ENCODE assay signal across 19 cellular contexts in genomic region chr22:22506736-22507135, GRCh38. TPM values are rescaled to one million over a fixed set of nuclear protein-coding genes. Genes with fewer than 3 reads are reported as not detected.
DNase-seq lines count a peak whose midpoint lies in the region; ATAC-seq, FAIRE-seq and TF ChIP-seq lines count a peak whose summit lies in the region.
"Had no signal": no experiment of that assay in that cellular context is flagged by ENCODE, and none has a peak within 500 bp of the region (broad histone marks: within the 10 kb centered on the region; RNA-seq: fewer than 3 reads in every experiment).

No MANE protein-coding gene starts in this region.

- no peak for FAIRE-seq in HepG2 (lab: Jason Lieb, UNC)
- FAIRE-seq: A204.1 had no signal

- no peak for DNase-seq in HepG2 (ENCODE audit: low spot score)
- no peak for DNase-seq in right lobe of liver
- DNase-seq in activated T-helper 1 cell treated with anti-CD3 and anti-CD28 coated beads, Interleukin-12 subunit alpha, Interleukin-12 subunit beta, Interleukin-2, Interleukin-4 antibody, amounts not matched to agents 30 ng/mL and 10 ng/mL and 1 ng/mL, durations not matched to agents 14 hours and 24 hours and 36 hours (ENCODE audit: low spot score) = no peak
- DNase-seq in NCI-H146 (lab: John Stamatoyannopoulos, UW) = no peak
- no peak for DNase-seq in NCI-H2196 (lab: John Stamatoyannopoulos, UW; ENCODE audit: unreplicated experiment)
- DNase-seq in gastrocnemius medialis = no peak
- DNase-seq in DMS79 treated with DMSO at 0.1 percent for 48 hours (lab: John Stamatoyannopoulos, UW) = no peak
- DNase-seq: BE2C; Calu3; CD4-positive, CD25-positive, alpha-beta regulatory T cell; DMS53; H7; NCI-H1417 treated with DMSO at 0.1 percent for 48 hours; NCI-H2029; NCI-H526 had no signal

- TF ChIP-seq EP300 in HepG2 (IDR thresholded peaks at IDR 0.05; ENCODE audit: low read depth in 2 of 2, low read length in 2 of 2) (no peak), HepG2 (CRISPR knock-in tag; IDR thresholded peaks at IDR 0.05; ENCODE audit: borderline replicate concordance) (no peak)

- ATAC-seq in HepG2 (no peak), right lobe of liver (no peak), gastrocnemius medialis (no peak)

- no peaks in the 10 kb centered on the region for H3K27me3 Mint-ChIP-seq in activated T-helper 1 cell treated with anti-CD3 and anti-CD28 coated beads, Interleukin-12 subunit alpha, Interleukin-12 subunit beta, Interleukin-2, Interleukin-4 antibody, amounts not matched to agents 30 ng/mL and 10 ng/mL and 1 ng/mL, durations not matched to agents 14 hours and 24 hours and 36 hours (ENCODE audit: insufficient read depth)
- H3K27me3 Mint-ChIP-seq in nephron (ENCODE audit: low read depth) = peaks cover 4% of the 10 kb centered on the region
- H3K27me3 Mint-ChIP-seq: CD4-positive, CD25-positive, alpha-beta regulatory T cell had no signal

- CTCF ChIA-PET in HepG2 (lab: Yijun Ruan, JAX; ENCODE audit: low intra/inter-chr PET ratio, low total read pairs) = no interaction called here

- peaks cover 8% of the 10 kb centered on the region for H3K79me2 ChIP-seq in HepG2 (ENCODE audit: insufficient read depth, low read length)

- H3K4me3 Mint-ChIP-seq in activated T-helper 1 cell treated with anti-CD3 and anti-CD28 coated beads, Interleukin-12 subunit alpha, Interleukin-12 subunit beta, Interleukin-2, Interleukin-4 antibody, amounts not matched to agents 30 ng/mL and 10 ng/mL and 1 ng/mL, durations not matched to agents 14 hours and 24 hours and 36 hours = peak overlapping the region; percentile 78
- peak overlapping the region; percentile 89 to 93 (median 93) for H3K4me3 Mint-ChIP-seq in nephron

- H3K9me3 ChIP-seq in HepG2 (ENCODE audit: low read length) (peaks cover 6% of the 10 kb centered on the region; the same call in 1 of the 2 replicates), right lobe of liver (no peaks in the 10 kb centered on the region), gastrocnemius medialis (no peaks in the 10 kb centered on the region)
- H3K9me3 ChIP-seq: BE2C had no signal

- no peaks in the 10 kb centered on the region for H4K20me1 ChIP-seq in HepG2 (ENCODE audit: insufficient read depth, low read length)

- in situ Hi-C loops in HepG2 (cut with HindIII; ENCODE audit: extremely low pct_ligation_motif_present, low pct_unique_long_range_greater_than_20kb) = no loop called here
- in situ Hi-C loops in gastrocnemius medialis (cut with MboI; ENCODE audit: low sequenced_read_pairs in 4 of 4) = no loop called here

- peaks cover 0 to 27% of the 10 kb centered on the region in 2 experiments; a peak in 3 of 5 replicates for H3K36me3 ChIP-seq in HepG2 (replicated peaks in 1 of 2; ENCODE audit: control insufficient read depth in 1 of 2, insufficient read depth in 2 of 2, low read length in 2 of 2)
- H3K36me3 ChIP-seq in right lobe of liver = no peaks in the 10 kb centered on the region
- H3K36me3 ChIP-seq in gastrocnemius medialis = no peaks in the 10 kb centered on the region
- H3K36me3 ChIP-seq: BE2C had no signal

- TF ChIP-seq CTCF in HepG2 (CRISPR knock-in tag; IDR thresholded peaks at IDR 0.05) = no peak
- no peak for TF ChIP-seq CTCF in right lobe of liver (IDR thresholded peaks at IDR 0.05)
- no peak for TF ChIP-seq CTCF in nephron (IDR thresholded peaks at IDR 0.05; ENCODE audit: unreplicated experiment in 3 of 3)
- TF ChIP-seq CTCF in gastrocnemius medialis (IDR thresholded peaks at IDR 0.05 in 4 of 5, conservative IDR thresholded peaks at IDR 0.05 in 1 of 5) = no peak

- TF ChIP-seq RAD21 in HepG2 (CRISPR knock-in tag; IDR thresholded peaks at IDR 0.05) = no peak

- H3K4me1 ChIP-seq in HepG2 (ENCODE audit: insufficient read depth, low read length) (peaks cover 16% of the 10 kb centered on the region), right lobe of liver (no peaks in the 10 kb centered on the region), gastrocnemius medialis (no peaks in the 10 kb centered on the region)

- H3K9me3 Mint-ChIP-seq in activated T-helper 1 cell treated with anti-CD3 and anti-CD28 coated beads, Interleukin-12 subunit alpha, Interleukin-12 subunit beta, Interleukin-2, Interleukin-4 antibody, amounts not matched to agents 30 ng/mL and 10 ng/mL and 1 ng/mL, durations not matched to agents 14 hours and 24 hours and 36 hours = peaks cover 17% of the 10 kb centered on the region
- peaks cover 9% of the 10 kb centered on the region for H3K9me3 Mint-ChIP-seq in nephron

- intact Hi-C loops in HepG2 (cut with micrococcal nuclease; ENCODE audit: unreplicated experiment) = no loop called here
- intact Hi-C loops in right lobe of liver (cut with DNase I) = no loop called here
- intact Hi-C loops in activated T-helper 1 cell treated with anti-CD3 and anti-CD28 coated beads, Interleukin-12 subunit alpha, Interleukin-12 subunit beta, Interleukin-2, Interleukin-4 antibody, amounts not matched to agents 30 ng/mL and 10 ng/mL and 1 ng/mL, durations not matched to agents 14 hours and 24 hours and 36 hours (cut with micrococcal nuclease) = no loop called here
- intact Hi-C loops in gastrocnemius medialis (cut with DNase I; ENCODE audit: low total_unique reads) = no loop called here

- no peak overlapping the region for H3K27ac Mint-ChIP-seq in activated T-helper 1 cell treated with anti-CD3 and anti-CD28 coated beads, Interleukin-12 subunit alpha, Interleukin-12 subunit beta, Interleukin-2, Interleukin-4 antibody, amounts not matched to agents 30 ng/mL and 10 ng/mL and 1 ng/mL, durations not matched to agents 14 hours and 24 hours and 36 hours
- H3K27ac Mint-ChIP-seq in nephron = no peak overlapping the region
- H3K27ac Mint-ChIP-seq: CD4-positive, CD25-positive, alpha-beta regulatory T cell had no signal

- 0 out of 2 replicates have a peak overlapping the region, but pooled peaks have one; percentile 10 for H3K4me2 ChIP-seq in HepG2 (ENCODE audit: low read depth, low read length)

- H3K4me1 Mint-ChIP-seq in activated T-helper 1 cell treated with anti-CD3 and anti-CD28 coated beads, Interleukin-12 subunit alpha, Interleukin-12 subunit beta, Interleukin-2, Interleukin-4 antibody, amounts not matched to agents 30 ng/mL and 10 ng/mL and 1 ng/mL, durations not matched to agents 14 hours and 24 hours and 36 hours (ENCODE audit: low read depth) = peaks cover 9% of the 10 kb centered on the region
- H3K4me1 Mint-ChIP-seq in nephron = peaks cover 16% of the 10 kb centered on the region

- no TSS peak for BruUV-seq in HepG2 (replicated peaks; lab: Mats Ljungman, UMichigan)

- H3K4me3 ChIP-seq in HepG2 (replicated peaks in 1 of 3; ENCODE audit: insufficient read depth in 1 of 3, low read depth in 2 of 3, low read length in 3 of 3) (no peak overlapping the region), right lobe of liver (no peak overlapping the region), gastrocnemius medialis (no peak overlapping the region)

- WGBS in HepG2 (ENCODE audit: low lambda C conversion rate) = 100% methylated on average over 1 of the region's 1 CpG
- no CpG with 5 or more reads among the region's 1 CpG for WGBS in right lobe of liver (ENCODE audit: insufficient coverage, low coverage, low lambda C conversion rate, missing lambda C conversion rate)

- no peak for TF ChIP-seq POLR2A in HepG2 (IDR thresholded peaks at IDR 0.05; ENCODE audit: insufficient read depth in 1 of 2, low read depth in 2 of 2, low read length in 2 of 2)
- no peak for TF ChIP-seq POLR2A in right lobe of liver (IDR thresholded peaks at IDR 0.05)
- TF ChIP-seq POLR2A in gastrocnemius medialis (IDR thresholded peaks at IDR 0.05) = no peak

- no peak overlapping the region for H3K9ac ChIP-seq in HepG2 (ENCODE audit: insufficient read depth, low read depth, low read length)

- no peak overlapping the region for H3K27ac ChIP-seq in HepG2 (ENCODE audit: extremely low read length, insufficient read depth, low read length)
- H3K27ac ChIP-seq in right lobe of liver = no peak overlapping the region
- H3K27ac ChIP-seq in gastrocnemius medialis = no peak overlapping the region

- H2AFZ ChIP-seq in HepG2 (ENCODE audit: low read length) = no peak overlapping the region

- H3K27me3 ChIP-seq in HepG2 (ENCODE audit: control insufficient read depth in 1 of 2, insufficient read depth in 2 of 2, low read length in 2 of 2) = no peaks in the 10 kb centered on the region; a peak in 1 of 5 replicates
- H3K27me3 ChIP-seq in right lobe of liver = no peaks in the 10 kb centered on the region
- H3K27me3 ChIP-seq in gastrocnemius medialis = peaks cover 0 to 23% (median under 1%) of the 10 kb centered on the region in 3 donors
- H3K27me3 ChIP-seq: BE2C had no signal

- POLR2A ChIA-PET in HepG2 (lab: Yijun Ruan, JAX) = interaction anchor here (1.1 kb wide), 1 partner anchor 13 kb away, joined by 3 read pairs; the partner anchor contains the start of gene ZNF280A

- H3K36me3 Mint-ChIP-seq in activated T-helper 1 cell treated with anti-CD3 and anti-CD28 coated beads, Interleukin-12 subunit alpha, Interleukin-12 subunit beta, Interleukin-2, Interleukin-4 antibody, amounts not matched to agents 30 ng/mL and 10 ng/mL and 1 ng/mL, durations not matched to agents 14 hours and 24 hours and 36 hours (ENCODE audit: low read depth) = peaks cover 17% of the 10 kb centered on the region
- peaks cover 56% of the 10 kb centered on the region for H3K36me3 Mint-ChIP-seq in nephron (ENCODE audit: low read depth)

RNA-seq across cellular contexts. Expression of gene ZNF280B, which starts 1.8 kb away (rescaled TPM):
- 3.7 and 6.1 TPM in 2 replicates for total RNA-seq in HepG2 (2016; rRNA removed; fragmentation: Illumina TruSeq; extraction: Trizol)
- total RNA-seq in HepG2 (2016; cell fraction: cytosol; rRNA removed; fragmentation: Illumina TruSeq; extraction: Trizol; ENCODE audit: low read depth) = 0.62 and 0.91 TPM in 2 replicates
- 3.8 and 5.6 TPM in 2 replicates for total RNA-seq in HepG2 (2016; cell fraction: insoluble cytoplasmic fraction; rRNA removed; fragmentation: Illumina TruSeq; extraction: Trizol)
- 4.1 TPM in 2 replicates for total RNA-seq in HepG2 (2016; cell fraction: membrane; rRNA removed; fragmentation: Illumina TruSeq; extraction: Trizol)
- total RNA-seq in HepG2 (2016; cell fraction: nucleus; rRNA removed; fragmentation: Illumina TruSeq; extraction: Trizol) = 3.1 and 4.0 TPM in 2 replicates
- 3.3 and 3.9 TPM in 2 replicates for polyA plus RNA-seq in HepG2 (2011; rRNA removed)
- polyA plus RNA-seq in HepG2 (2011; cell fraction: cytosol; rRNA removed) = 1.7 and 2.9 TPM in 2 replicates
- 1.5 and 2.3 TPM in 2 replicates for polyA plus RNA-seq in HepG2 (2011; cell fraction: nucleus; rRNA removed)
- 1.9 and 2.0 TPM in 2 replicates for polyA plus RNA-seq in HepG2 (2012)
- polyA plus RNA-seq in HepG2 (2016; cell fraction: cytosol; fragmentation: Illumina TruSeq; extraction: Trizol; ENCODE audit: low read depth) = 0.16 and 0.28 TPM in 2 replicates
- polyA plus RNA-seq in HepG2 (2016; cell fraction: insoluble cytoplasmic fraction; fragmentation: Illumina TruSeq; extraction: Trizol; ENCODE audit: low read depth) = 4.7 TPM in 2 replicates
- polyA plus RNA-seq in HepG2 (2016; cell fraction: membrane; fragmentation: Illumina TruSeq; extraction: Trizol; ENCODE audit: low read depth) = 1.4 and 1.8 TPM in 2 replicates
- polyA plus RNA-seq in HepG2 (2016; cell fraction: nucleus; fragmentation: Illumina TruSeq; extraction: Trizol; ENCODE audit: insufficient read depth, low read depth) = 5.9 and 6.1 TPM in 2 replicates
- 3.0 and 3.6 TPM in 2 replicates for polyA minus RNA-seq in HepG2 (2011; rRNA and poly(A)+ RNA removed; ENCODE audit: low replicate concordance)
- 3.1 and 3.5 TPM in 2 replicates for polyA minus RNA-seq in HepG2 (2011; cell fraction: cytosol; rRNA and poly(A)+ RNA removed)
- 6.4 and 7.5 TPM in 2 replicates for polyA minus RNA-seq in HepG2 (2011; cell fraction: nucleus; rRNA and poly(A)+ RNA removed)
- total RNA-seq in right lobe of liver = under 1 TPM in 4 of 6 experiments, not detected in 2; 0.06 to 0.31 (median 0.10) TPM
- total RNA-seq in activated T-helper 1 cell treated with anti-CD3 and anti-CD28 coated beads, Interleukin-12 subunit alpha, Interleukin-12 subunit beta, Interleukin-2, Interleukin-4 antibody, amounts not matched to agents 30 ng/mL and 10 ng/mL and 1 ng/mL, durations not matched to agents 14 hours and 24 hours and 36 hours = 2.5 and 2.7 TPM in 2 replicates
- under 1 TPM; 0.10 to 0.78 (median 0.29) TPM for total RNA-seq in gastrocnemius medialis
- total RNA-seq: HT-29, MCF 10A had no signal

RNA-seq across cellular contexts. Expression of gene ZNF280A, which starts 13.3 kb away (rescaled TPM):
- 2.9 and 4.4 TPM in 2 replicates for total RNA-seq in HepG2 (2016; rRNA removed; fragmentation: Illumina TruSeq; extraction: Trizol)
- 1.8 and 2.0 TPM in 2 replicates for total RNA-seq in HepG2 (2016; cell fraction: cytosol; rRNA removed; fragmentation: Illumina TruSeq; extraction: Trizol; ENCODE audit: low read depth)
- total RNA-seq in HepG2 (2016; cell fraction: insoluble cytoplasmic fraction; rRNA removed; fragmentation: Illumina TruSeq; extraction: Trizol) = 3.1 and 4.4 TPM in 2 replicates
- 2.9 and 3.6 TPM in 2 replicates for total RNA-seq in HepG2 (2016; cell fraction: membrane; rRNA removed; fragmentation: Illumina TruSeq; extraction: Trizol)
- 2.5 TPM in 2 replicates for total RNA-seq in HepG2 (2016; cell fraction: nucleus; rRNA removed; fragmentation: Illumina TruSeq; extraction: Trizol)
- polyA plus RNA-seq in HepG2 (2011; rRNA removed) = 1.1 and 1.4 TPM in 2 replicates
- 0.66 and 0.90 TPM in 2 replicates for polyA plus RNA-seq in HepG2 (2011; cell fraction: cytosol; rRNA removed)
- polyA plus RNA-seq in HepG2 (2011; cell fraction: nucleus; rRNA removed) = 0.68 and 1.00 TPM in 2 replicates
- 0.47 and 0.67 TPM in 2 replicates for polyA plus RNA-seq in HepG2 (2012)
- 0.40 and 0.59 TPM in 2 replicates for polyA plus RNA-seq in HepG2 (2016; cell fraction: cytosol; fragmentation: Illumina TruSeq; extraction: Trizol; ENCODE audit: low read depth)
- polyA plus RNA-seq in HepG2 (2016; cell fraction: insoluble cytoplasmic fraction; fragmentation: Illumina TruSeq; extraction: Trizol; ENCODE audit: low read depth) = 2.8 and 3.3 TPM in 2 replicates
- 0.89 and 0.90 TPM in 2 replicates for polyA plus RNA-seq in HepG2 (2016; cell fraction: membrane; fragmentation: Illumina TruSeq; extraction: Trizol; ENCODE audit: low read depth)
- polyA plus RNA-seq in HepG2 (2016; cell fraction: nucleus; fragmentation: Illumina TruSeq; extraction: Trizol; ENCODE audit: insufficient read depth, low read depth) = 1.4 and 2.2 TPM in 2 replicates
- polyA minus RNA-seq in HepG2 (2011; rRNA and poly(A)+ RNA removed; ENCODE audit: low replicate concordance) = 0.16 and 0.52 TPM in 2 replicates
- polyA minus RNA-seq in HepG2 (2011; cell fraction: cytosol; rRNA and poly(A)+ RNA removed) = 0.88 and 1.2 TPM in 2 replicates
- 2.7 and 3.7 TPM in 2 replicates for polyA minus RNA-seq in HepG2 (2011; cell fraction: nucleus; rRNA and poly(A)+ RNA removed)
- total RNA-seq in right lobe of liver = not detected
- not detected in 2 replicates for total RNA-seq in activated T-helper 1 cell treated with anti-CD3 and anti-CD28 coated beads, Interleukin-12 subunit alpha, Interleukin-12 subunit beta, Interleukin-2, Interleukin-4 antibody, amounts not matched to agents 30 ng/mL and 10 ng/mL and 1 ng/mL, durations not matched to agents 14 hours and 24 hours and 36 hours
- total RNA-seq in gastrocnemius medialis = not detected
- total RNA-seq: Calu3; CD4-positive, CD25-positive, alpha-beta regulatory T cell; HT-29; MCF 10A had no signal
- polyA plus RNA-seq: CD4-positive, CD25-positive, alpha-beta regulatory T cell had no signal

RNA-seq across cellular contexts. Expression of gene PRAME, which starts 52.3 kb away (rescaled TPM):
- total RNA-seq in HepG2 (2016; rRNA removed; fragmentation: Illumina TruSeq; extraction: Trizol) = 0.11 and 0.45 TPM in 2 replicates
- not detected in 2 replicates for total RNA-seq in HepG2 (2016; cell fraction: cytosol; rRNA removed; fragmentation: Illumina TruSeq; extraction: Trizol; ENCODE audit: low read depth)
- total RNA-seq in HepG2 (2016; cell fraction: insoluble cytoplasmic fraction; rRNA removed; fragmentation: Illumina TruSeq; extraction: Trizol) = 0.35 and 0.39 TPM in 2 replicates
- 0.10 TPM in 1 of 2 replicates, not detected in the other for total RNA-seq in HepG2 (2016; cell fraction: membrane; rRNA removed; fragmentation: Illumina TruSeq; extraction: Trizol)
- total RNA-seq in HepG2 (2016; cell fraction: nucleus; rRNA removed; fragmentation: Illumina TruSeq; extraction: Trizol) = 0.22 and 0.34 TPM in 2 replicates
- 0.83 and 1.1 TPM in 2 replicates for polyA plus RNA-seq in HepG2 (2011; rRNA removed)
- polyA plus RNA-seq in HepG2 (2011; cell fraction: cytosol; rRNA removed) = 0.98 and 1.2 TPM in 2 replicates
- 1.8 and 2.4 TPM in 2 replicates for polyA plus RNA-seq in HepG2 (2011; cell fraction: nucleus; rRNA removed)
- polyA plus RNA-seq in HepG2 (2012) = 0.57 and 0.99 TPM in 2 replicates
- 0.09 TPM in 1 of 2 replicates, not detected in the other for polyA plus RNA-seq in HepG2 (2016; cell fraction: cytosol; fragmentation: Illumina TruSeq; extraction: Trizol; ENCODE audit: low read depth)
- polyA plus RNA-seq in HepG2 (2016; cell fraction: insoluble cytoplasmic fraction; fragmentation: Illumina TruSeq; extraction: Trizol; ENCODE audit: low read depth) = 0.32 and 0.41 TPM in 2 replicates
- 0.07 TPM in 1 of 2 replicates, not detected in the other for polyA plus RNA-seq in HepG2 (2016; cell fraction: membrane; fragmentation: Illumina TruSeq; extraction: Trizol; ENCODE audit: low read depth)
- polyA plus RNA-seq in HepG2 (2016; cell fraction: nucleus; fragmentation: Illumina TruSeq; extraction: Trizol; ENCODE audit: insufficient read depth, low read depth) = 0.37 and 0.60 TPM in 2 replicates
- polyA minus RNA-seq in HepG2 (2011; rRNA and poly(A)+ RNA removed; ENCODE audit: low replicate concordance) = 5.8 and 37.0 TPM in 2 replicates
- 0.79 TPM in 2 replicates for polyA minus RNA-seq in HepG2 (2011; cell fraction: cytosol; rRNA and poly(A)+ RNA removed)
- polyA minus RNA-seq in HepG2 (2011; cell fraction: nucleus; rRNA and poly(A)+ RNA removed) = 0.13 TPM in 1 of 2 replicates, not detected in the other
- total RNA-seq in right lobe of liver = not detected
- not detected in 2 replicates for total RNA-seq in activated T-helper 1 cell treated with anti-CD3 and anti-CD28 coated beads, Interleukin-12 subunit alpha, Interleukin-12 subunit beta, Interleukin-2, Interleukin-4 antibody, amounts not matched to agents 30 ng/mL and 10 ng/mL and 1 ng/mL, durations not matched to agents 14 hours and 24 hours and 36 hours
- total RNA-seq in gastrocnemius medialis = not detected
- total RNA-seq: CD4-positive, CD25-positive, alpha-beta regulatory T cell; H7; HT-29; MCF 10A had no signal
- polyA plus RNA-seq: CD4-positive, CD25-positive, alpha-beta regulatory T cell had no signal
